Comparison of ENCODE assay signal across 8 cellular contexts in genomic region chr17:63772801-63773271, GRCh38. TPM values are rescaled to one million over a fixed set of nuclear protein-coding genes. Genes with fewer than 3 reads are reported as not detected.
DNase-seq lines count a peak whose midpoint lies in the region; ATAC-seq and TF ChIP-seq lines count a peak whose summit lies in the region.

No MANE protein-coding gene starts in this region.

- H3K27ac ChIP-seq in neutrophil = peak overlapping the region; percentile 95

- no peaks in the 10 kb centered on the region for H3K27me3 Mint-ChIP-seq in activated T-cell treated with anti-CD3 and anti-CD28 coated beads, Interleukin-2, amount 50 U/mL, for 4 hours (ENCODE audit: low read depth)

- peaks cover 18% of the 10 kb centered on the region for H3K36me3 Mint-ChIP-seq in activated T-cell treated with anti-CD3 and anti-CD28 coated beads, Interleukin-2, amount 50 U/mL, for 4 hours (ENCODE audit: insufficient read depth)

- peak overlapping the region; percentile 94 for H3K4me3 Mint-ChIP-seq in activated T-cell treated with anti-CD3 and anti-CD28 coated beads, Interleukin-2, amount 50 U/mL, for 4 hours

- no peak for ATAC-seq in activated T-cell treated with anti-CD3 and anti-CD28 coated beads, Interleukin-2, amount 50 U/mL, for 4 hours
- ATAC-seq in SK-N-SH treated with all-trans-retinoic acid at 6 μM for 48 hours (peak; percentile 1), GM19463 (IDR thresholded peaks at IDR 0.05; ENCODE audit: unreplicated experiment) (no peak), HG02571 (IDR thresholded peaks at IDR 0.05; ENCODE audit: unreplicated experiment) (no peak)

- TF ChIP-seq CTCF in epithelial cell of proximal tubule (conservative IDR thresholded peaks at IDR 0.05; ENCODE audit: low read depth, low read length) (no peak), neutrophil (IDR thresholded peaks at IDR 0.05) (no peak)

- H3K27me3 ChIP-seq in neutrophil = no peaks in the 10 kb centered on the region

- H3K9me3 ChIP-seq in neutrophil = no peaks in the 10 kb centered on the region

- DNase-seq in activated T-cell treated with anti-CD3 and anti-CD28 coated beads, Interleukin-2, amount 50 U/mL, for 4 hours = no peak
- no peak for DNase-seq in activated T-cell treated with anti-CD3 and anti-CD28 coated beads for 4 hours
- DNase-seq in epithelial cell of proximal tubule (ENCODE audit: low read depth) = no peak
- DNase-seq in GF-D8 (lab: John Stamatoyannopoulos, UW) = no peak

- H3K4me1 Mint-ChIP-seq in activated T-cell treated with anti-CD3 and anti-CD28 coated beads, Interleukin-2, amount 50 U/mL, for 4 hours (ENCODE audit: low read depth) = peaks cover 42% of the 10 kb centered on the region

- H3K36me3 ChIP-seq in neutrophil = no peaks in the 10 kb centered on the region

- no peaks in the 10 kb centered on the region for H3K9me3 Mint-ChIP-seq in activated T-cell treated with anti-CD3 and anti-CD28 coated beads, Interleukin-2, amount 50 U/mL, for 4 hours

- H3K4me3 ChIP-seq in epithelial cell of proximal tubule (ENCODE audit: low read depth, low read length) (peak overlapping the region; percentile 95), neutrophil (ENCODE audit: low read depth in 1 of 2, low read length in 1 of 2) (peak overlapping the region; percentile 85 to 92)

- H3K4me1 ChIP-seq in neutrophil (ENCODE audit: control insufficient read depth in 1 of 2, insufficient read depth in 1 of 2, low read depth in 1 of 2, low read length in 1 of 2) = peaks cover 47 to 49% of the 10 kb centered on the region in 2 experiments

TF ChIP-seq in SK-N-SH treated with all-trans-retinoic acid at 6 μM for 48 hours, 23 proteins besides CTCF, POLR2A, EP300 and RAD21:
- TF ChIP-seq ZNF565 (CRISPR knock-in tag; conservative IDR thresholded peaks at IDR 0.05; ENCODE audit: low read depth) (no peak), PATZ1 (CRISPR knock-in tag; IDR thresholded peaks at IDR 0.05; ENCODE audit: borderline replicate concordance) (no peak), ZC3H10 (CRISPR knock-in tag; IDR thresholded peaks at IDR 0.05) (no peak), TOX (CRISPR knock-in tag; IDR thresholded peaks at IDR 0.05; ENCODE audit: borderline replicate concordance) (no peak), ZNF70 (CRISPR knock-in tag; IDR thresholded peaks at IDR 0.05) (no peak), ZFP30 (CRISPR knock-in tag; IDR thresholded peaks at IDR 0.05) (no peak), ZNF8 (CRISPR knock-in tag; IDR thresholded peaks at IDR 0.05) (no peak), TSHZ2 (CRISPR knock-in tag; IDR thresholded peaks at IDR 0.05) (no peak), CSRNP3 (CRISPR knock-in tag; IDR thresholded peaks at IDR 0.05) (no peak), BACH2 (CRISPR knock-in tag; IDR thresholded peaks at IDR 0.05; ENCODE audit: borderline replicate concordance) (no peak), ESRRG (CRISPR knock-in tag; IDR thresholded peaks at IDR 0.05) (no peak), SNAI2 (CRISPR knock-in tag; IDR thresholded peaks at IDR 0.05) (no peak), POU6F1 (CRISPR knock-in tag; IDR thresholded peaks at IDR 0.05; ENCODE audit: borderline replicate concordance, low read depth) (no peak), ARNTL (CRISPR knock-in tag; IDR thresholded peaks at IDR 0.05; ENCODE audit: borderline replicate concordance, low read depth) (no peak)
- TF ChIP-seq, protein P1, sequence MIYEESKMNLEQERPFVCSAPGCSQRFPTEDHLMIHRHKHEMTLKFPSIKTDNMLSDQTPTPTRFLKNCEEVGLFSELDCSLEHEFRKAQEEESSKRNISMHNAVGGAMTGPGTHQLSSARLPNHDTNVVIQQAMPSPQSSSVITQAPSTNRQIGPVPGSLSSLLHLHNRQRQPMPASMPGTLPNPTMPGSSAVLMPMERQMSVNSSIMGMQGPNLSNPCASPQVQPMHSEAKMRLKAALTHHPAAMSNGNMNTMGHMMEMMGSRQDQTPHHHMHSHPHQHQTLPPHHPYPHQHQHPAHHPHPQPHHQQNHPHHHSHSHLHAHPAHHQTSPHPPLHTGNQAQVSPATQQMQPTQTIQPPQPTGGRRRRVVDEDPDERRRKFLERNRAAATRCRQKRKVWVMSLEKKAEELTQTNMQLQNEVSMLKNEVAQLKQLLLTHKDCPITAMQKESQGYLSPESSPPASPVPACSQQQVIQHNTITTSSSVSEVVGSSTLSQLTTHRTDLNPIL (CRISPR knock-in tag; IDR thresholded peaks at IDR 0.05; ENCODE audit: low read depth) = no peak

RNA-seq across cellular contexts. Expression of gene CCDC47, which starts 0.6 kb away (rescaled TPM):
- 100 to 1,000 TPM in 2 of 3 donors, 10 to 100 TPM in 1; 99.5 to 103 (median 102) TPM for total RNA-seq in activated T-cell treated with anti-CD3 and anti-CD28 coated beads, Interleukin-2, amount 50 U/mL, for 4 hours
- total RNA-seq in epithelial cell of proximal tubule = 27.6 and 34.8 TPM in 2 replicates

RNA-seq across cellular contexts. Expression of gene DDX42, which starts 1.1 kb away (rescaled TPM):
- 100 to 1,000 TPM in 1 of 3 donors, 10 to 100 TPM in 2; 95.1 to 112 (median 95.3) TPM for total RNA-seq in activated T-cell treated with anti-CD3 and anti-CD28 coated beads, Interleukin-2, amount 50 U/mL, for 4 hours
- total RNA-seq in epithelial cell of proximal tubule = 35.0 and 44.6 TPM in 2 replicates

RNA-seq across cellular contexts. Expression of gene STRADA, which starts 31.2 kb away (rescaled TPM):
- 10 to 100 TPM; 35.8 to 37.7 (median 35.9) TPM for total RNA-seq in activated T-cell treated with anti-CD3 and anti-CD28 coated beads, Interleukin-2, amount 50 U/mL, for 4 hours
- 23.0 and 33.9 TPM in 2 replicates for total RNA-seq in epithelial cell of proximal tubule

RNA-seq across cellular contexts. Expression of gene PSMC5, which starts 54.4 kb away (rescaled TPM):
- total RNA-seq in activated T-cell treated with anti-CD3 and anti-CD28 coated beads, Interleukin-2, amount 50 U/mL, for 4 hours = 100 to 1,000 TPM; 272 to 298 (median 280) TPM
- total RNA-seq in epithelial cell of proximal tubule = 83.9 and 109 TPM in 2 replicates

RNA-seq across cellular contexts. Expression of gene FTSJ3, which starts 54.6 kb away (rescaled TPM):
- 100 to 1,000 TPM; 123 to 169 (median 157) TPM for total RNA-seq in activated T-cell treated with anti-CD3 and anti-CD28 coated beads, Interleukin-2, amount 50 U/mL, for 4 hours
- 71.7 and 86.2 TPM in 2 replicates for total RNA-seq in epithelial cell of proximal tubule
